10 cellular contexts compared by ENCODE assay signal in genomic region chr13:26784704-26785639, GRCh38. TPM values are rescaled to one million over a fixed set of nuclear protein-coding genes. Genes with fewer than 3 reads are reported as not detected.
DNase-seq lines count a peak whose midpoint lies in the region; ATAC-seq and TF ChIP-seq lines count a peak whose summit lies in the region.
"Had no signal": no experiment of that assay in that cellular context is flagged by ENCODE, and none has a peak within 500 bp of the region (broad histone marks: within the 10 kb centered on the region; RNA-seq: fewer than 3 reads in every experiment).

No MANE protein-coding gene starts in this region.

- H3K27me3 ChIP-seq in HL-60 (ENCODE audit: insufficient read depth, poor library complexity, severe bottlenecking), result no peaks in the 10 kb centered on the region

- DNase-seq in HL-60 (ENCODE audit: low read depth in 1 of 2, low spot score in 1 of 2), result peak in 1 of 2 experiments; percentile 73
- DNase-seq in activated naive CD4-positive, alpha-beta T cell treated with anti-CD3 and anti-CD28 coated beads, Interleukin-2, amount 50 U/mL, for 16 hours, result peak; percentile 15
- peak in 6 of 10 donors; percentile 12 to 27 (median 18) for DNase-seq in naive thymus-derived CD8-positive, alpha-beta T cell
- no peak for DNase-seq in mucosa of gallbladder (ENCODE audit: low spot score)
- no peak for DNase-seq in NCI-H1930 (lab: John Stamatoyannopoulos, UW)
- no peak for DNase-seq in NCI-H2081 (lab: John Stamatoyannopoulos, UW)

- POLR2A ChIA-PET in naive thymus-derived CD8-positive, alpha-beta T cell (lab: Charles Lee), result interaction anchor here (1.2 kb wide), 1 partner anchor 74 kb away, joined by 3 read pairs; no protein-coding TSS in a partner anchor

- no peaks in the 10 kb centered on the region for H3K36me3 Mint-ChIP-seq in naive thymus-derived CD8-positive, alpha-beta T cell

- H3K27me3 Mint-ChIP-seq in naive thymus-derived CD8-positive, alpha-beta T cell, result peaks cover 0 to 9% (median 6%) of the 10 kb centered on the region in 5 donors

- peaks cover 0 to 8% (median 0%) of the 10 kb centered on the region in 9 donors for H3K9me3 Mint-ChIP-seq in naive thymus-derived CD8-positive, alpha-beta T cell

- H3K4me3 ChIP-seq in HL-60 (replicated peaks; ENCODE audit: insufficient read depth, low read length), result peak overlapping the region; percentile 23; the same call in 1 of the 2 replicates
- H3K4me3 ChIP-seq: psoas muscle had no signal

- peaks cover 9 to 29% (median 25%) of the 10 kb centered on the region in 4 donors for H3K4me1 Mint-ChIP-seq in naive thymus-derived CD8-positive, alpha-beta T cell

- H3K27ac ChIP-seq in HL-60 (replicated peaks), result no peak overlapping the region; the same call in 1 of the 2 replicates
- H3K27ac ChIP-seq: psoas muscle had no signal

- H3K27ac Mint-ChIP-seq in naive thymus-derived CD8-positive, alpha-beta T cell, result peak overlapping the region; percentile 42 to 93 (median 86)

- peak; percentile 56 for ATAC-seq in GM18861 (IDR thresholded peaks at IDR 0.05; ENCODE audit: unreplicated experiment)
- peak; percentile 62 to 77 for ATAC-seq in naive thymus-derived CD8-positive, alpha-beta T cell
- no peak for ATAC-seq in GM19023 (IDR thresholded peaks at IDR 0.05; ENCODE audit: unreplicated experiment)

- peak overlapping the region; percentile 82 to 94 (median 89) for H3K4me3 Mint-ChIP-seq in naive thymus-derived CD8-positive, alpha-beta T cell

- no peak for TF ChIP-seq CTCF in HL-60 (IDR thresholded peaks at IDR 0.05; ENCODE audit: insufficient read depth, low read length)

RNA-seq across cellular contexts. Expression of gene GPR12, which starts 24.4 kb away (rescaled TPM):
- under 1 TPM in 1 of 2 experiments, not detected in 1; 0.08 TPM for total RNA-seq in naive thymus-derived CD8-positive, alpha-beta T cell
- not detected for polyA plus RNA-seq in naive thymus-derived CD8-positive, alpha-beta T cell
- total RNA-seq in mucosa of gallbladder, result not detected
- total RNA-seq: LHCN-M2 had no signal

Comparison
In these comparisons a context has a peak if more than half of its experiments do, and no peak if none do; other contexts are left out.
1. DNase-seq: peak in activated naive CD4-positive, alpha-beta T cell treated with anti-CD3 and anti-CD28 coated beads, Interleukin-2, amount 50 U/mL, for 16 hours (single experiment) and naive thymus-derived CD8-positive, alpha-beta T cell (6 of 10); none in mucosa of gallbladder (single experiment), NCI-H1930 (0 of 2) and NCI-H2081 (0 of 2).